Comparison of ENCODE assay signal across 20 cellular contexts in genomic region chr5:110064593-110065268, GRCh38.
"Had no signal": no experiment of that assay in that cellular context is flagged by ENCODE, and none has a peak within 500 bp of the region (broad histone marks: within the 10 kb centered on the region; RNA-seq: fewer than 3 reads in every experiment).

No MANE protein-coding gene starts in this region.

- H3K4me1 ChIP-seq: esophagus muscularis mucosa, left ventricle myocardium inferior had no signal

- H3K4me3 ChIP-seq: esophagus muscularis mucosa, left ventricle myocardium inferior, lung, ovary, right lobe of liver, thoracic aorta had no signal

- DNase-seq: activated CD4-positive, alpha-beta T cell treated with anti-CD3 and anti-CD28 coated beads, Interleukin-2, amount 50 U/mL, for 4 hours; activated CD4-positive, CD25-positive, alpha-beta regulatory T cell; activated CD8-positive, alpha-beta memory T cell treated with anti-CD3 and anti-CD28 coated beads, Interleukin-2, amount 50 U/mL, for 4 hours; activated naive CD4-positive, alpha-beta T cell; activated T-cell treated with anti-CD3 and anti-CD28 coated beads, Interleukin-2, amount 50 U/mL, for 48 hours; left ventricle myocardium inferior; naive B cell; ovary; right lobe of liver; stimulated activated CD4-positive, alpha-beta T cell treated with anti-CD3 and anti-CD28 coated beads, Interleukin-15, amount 100 ng/mL, for 24 hours; stimulated activated CD4-positive, alpha-beta T cell treated with anti-CD3 and anti-CD28 coated beads, Interleukin-2, amount 100 ng/mL, for 24 hours; stimulated activated naive CD4-positive, alpha-beta T cell treated with Interleukin-2 at 50 U/mL for 16 hours had no signal

- H3K36me3 ChIP-seq: esophagus muscularis mucosa, left ventricle myocardium inferior, ovary, right lobe of liver, thoracic aorta had no signal

- H3K36me3 Mint-ChIP-seq: naive B cell had no signal

- H3K4me3 Mint-ChIP-seq: activated CD4-positive, alpha-beta T cell treated with anti-CD3 and anti-CD28 coated beads for 36 hours; central memory CD8-positive, alpha-beta T cell; dendritic cell treated with granulocyte-macrophage colony-stimulating factor and Interleukin-4, amounts not matched to agents 40 ng/mL and 50 ng/mL, for 4 days; naive B cell had no signal

- H3K27me3 ChIP-seq: esophagus muscularis mucosa, ovary, right lobe of liver had no signal

- H3K27me3 Mint-ChIP-seq: activated CD4-positive, alpha-beta T cell treated with anti-CD3 and anti-CD28 coated beads for 36 hours; central memory CD8-positive, alpha-beta T cell; dendritic cell treated with granulocyte-macrophage colony-stimulating factor and Interleukin-4, amounts not matched to agents 40 ng/mL and 50 ng/mL, for 4 days; naive B cell; progenitor cell of endocrine pancreas had no signal

- H3K9me3 ChIP-seq: ovary, right lobe of liver, thoracic aorta had no signal

- H3K4me1 Mint-ChIP-seq: central memory CD8-positive, alpha-beta T cell; naive B cell had no signal

- H3K27ac Mint-ChIP-seq: activated CD4-positive, alpha-beta T cell treated with anti-CD3 and anti-CD28 coated beads for 36 hours; activated naive CD4-positive, alpha-beta T cell treated with anti-CD3 and anti-CD28 coated beads, Interleukin-2, amount 50 U/mL, for 72 hours; dendritic cell treated with granulocyte-macrophage colony-stimulating factor and Interleukin-4, amounts not matched to agents 40 ng/mL and 50 ng/mL, for 4 days; naive B cell; progenitor cell of endocrine pancreas had no signal

- H3K27ac ChIP-seq: esophagus muscularis mucosa, left ventricle myocardium inferior, ovary, right lobe of liver, thoracic aorta had no signal
